27 cellular contexts compared by ENCODE assay signal in the genomic region with DNA sequence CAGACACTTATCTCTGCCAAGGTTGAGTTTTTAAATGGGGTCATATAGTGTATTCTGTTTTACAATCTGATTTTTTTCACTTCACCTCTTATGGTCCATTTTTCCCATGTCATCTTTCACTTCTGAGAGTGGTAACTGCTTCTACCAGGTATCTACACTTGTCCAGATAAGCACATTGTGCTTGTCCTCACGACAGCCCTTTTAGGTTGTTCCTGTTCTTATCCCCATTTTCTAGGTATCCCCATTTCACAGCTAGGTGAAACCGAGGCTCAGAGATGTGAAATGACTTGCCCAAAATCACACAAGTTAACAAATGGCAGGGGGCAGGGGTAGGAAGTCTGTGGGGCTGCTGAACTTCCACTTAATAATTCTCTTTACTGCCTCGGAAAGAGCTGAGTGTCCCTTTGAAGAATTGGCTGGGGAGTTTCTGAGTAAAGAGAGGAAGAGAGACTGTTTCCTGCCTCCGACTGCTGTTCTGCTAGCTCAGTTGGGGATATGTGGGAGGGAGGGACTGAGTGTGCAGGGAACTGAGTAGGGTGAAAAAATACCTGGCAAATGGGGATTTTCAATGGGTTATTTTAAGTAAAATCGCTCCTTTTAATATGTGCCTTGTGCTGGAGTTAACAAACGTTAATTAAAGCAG.
"Had no signal": no experiment of that assay in that cellular context is flagged by ENCODE, and none has a peak within 500 bp of the region (broad histone marks: within the 10 kb centered on the region; RNA-seq: fewer than 3 reads in every experiment).

No MANE protein-coding gene starts in this region.

- H3K27me3 ChIP-seq: heart left ventricle, pancreas, right atrium auricular region, stomach, suprapubic skin, tibial nerve had no signal

- ATAC-seq: activated CD8-positive, alpha-beta T cell treated with anti-CD3 and anti-CD28 coated beads for 36 hours; activated T-cell treated with anti-CD3 and anti-CD28 coated beads, Interleukin-2, amount 50 U/mL, for 4 hours; activated T-helper 17 cell treated with anti-CD3 and anti-CD28 coated beads, Interleukin-2, amount 50 U/mL, for 72 hours; effector memory CD8-positive, alpha-beta T cell; naive thymus-derived CD4-positive, alpha-beta T cell; pancreas; psoas muscle; stimulated activated naive B cell treated with anti-CD40 and anti-IgM and Interleukin-4, amounts not matched to agents 10 μg/mL and 1 μg/mL and 100 μg/mL, for 72 hours had no signal

- FAIRE-seq: endothelial cell of umbilical vein, pancreas had no signal

- H3K27ac ChIP-seq: heart left ventricle, left ventricle myocardium inferior, pancreas, psoas muscle, right atrium auricular region, stomach, suprapubic skin, tibial nerve had no signal

- H3K9me3 ChIP-seq: heart left ventricle, left ventricle myocardium inferior, pancreas, psoas muscle, right atrium auricular region, stomach, suprapubic skin, tibial nerve had no signal

- H3K36me3 ChIP-seq: heart left ventricle, left ventricle myocardium inferior, pancreas, right atrium auricular region, stomach, suprapubic skin, tibial nerve had no signal

- H3K4me1 ChIP-seq: left ventricle myocardium inferior, pancreas, psoas muscle, right atrium auricular region, stomach, suprapubic skin, tibial nerve had no signal

- DNase-seq: activated B cell treated with CpG ODN at 0.5 μM for 24 hours; activated CD4-positive, alpha-beta T cell treated with anti-CD3 and anti-CD28 coated beads, Interleukin-2, amount 50 U/mL, for 1 hour; activated CD8-positive, alpha-beta T cell treated with anti-CD3 and anti-CD28 coated beads for 36 hours; activated gamma-delta T cell treated with Interleukin-2 at 50 U/mL for 16 hours; activated naive CD4-positive, alpha-beta T cell treated with anti-CD3 and anti-CD28 coated beads, Interleukin-2, amount 50 U/mL, for 16 hours; activated T-cell treated with anti-CD3 and anti-CD28 coated beads, Interleukin-2, amount 50 U/mL, for 4 hours; cortex of kidney; effector memory CD8-positive, alpha-beta T cell; foreskin fibroblast; heart left ventricle; kidney glomerular epithelial cell; left ventricle myocardium inferior; midbrain; naive thymus-derived CD4-positive, alpha-beta T cell; pancreas; psoas muscle; stimulated activated CD4-positive, alpha-beta T cell treated with anti-CD3 and anti-CD28 coated beads, Interleukin-15, amount 100 ng/mL, for 24 hours; stimulated activated CD4-positive, alpha-beta T cell treated with anti-CD3 and anti-CD28 coated beads, Interleukin-2, amount 100 ng/mL, for 24 hours; stimulated activated naive B cell treated with anti-CD40 and anti-IgM and Interleukin-4, amounts not matched to agents 10 μg/mL and 1 μg/mL and 100 μg/mL, for 72 hours; stomach; T-helper 2 cell had no signal

- H3K4me3 ChIP-seq: heart left ventricle, left ventricle myocardium inferior, lung, pancreas, psoas muscle, right atrium auricular region, stomach, suprapubic skin, tibial nerve had no signal
